In genomic region chr2:223532712-223533111, GRCh38 we compare ENCODE assay signal across 21 cellular contexts.
"Had no signal": no experiment of that assay in that cellular context is flagged by ENCODE, and none has a peak within 500 bp of the region (broad histone marks: within the 10 kb centered on the region; RNA-seq: fewer than 3 reads in every experiment).

No MANE protein-coding gene starts in this region.

- H3K27me3 ChIP-seq: body of pancreas, hepatocyte, left lung, ovary, upper lobe of left lung had no signal

- H3K4me3 ChIP-seq: body of pancreas, hepatocyte, left lung, ovary, thoracic aorta, upper lobe of left lung had no signal

- DNase-seq: activated CD4-positive, alpha-beta memory T cell treated with anti-CD3 and anti-CD28 coated beads, Interleukin-2, amount 10 ng/mL, durations not matched to agents 7 days and 5 days; activated CD4-positive, alpha-beta T cell treated with anti-CD3 and anti-CD28 coated beads for 48 hours; activated effector memory CD4-positive, alpha-beta T cell treated with anti-CD3 and anti-CD28 coated beads, Interleukin-2, amount 50 U/mL, for 16 hours; activated naive CD4-positive, alpha-beta T cell treated with anti-CD3 and anti-CD28 coated beads, Interleukin-2, amount 10 ng/mL, durations not matched to agents 7 days and 5 days; activated naive CD8-positive, alpha-beta T cell treated with anti-CD3 and anti-CD28 coated beads, Interleukin-2, amount 50 U/mL, for 24 hours; activated T-cell treated with anti-CD3 and anti-CD28 coated beads, Interleukin-2, amount 50 U/mL, for 72 hours; body of pancreas; effector CD4-positive, alpha-beta T cell; erythroblast; immature natural killer cell; kidney glomerular epithelial cell; left lung; natural killer cell; ovary; right cardiac atrium; stimulated activated CD4-positive, alpha-beta T cell treated with anti-CD3 and anti-CD28 coated beads, Interleukin-4, amount 100 ng/mL, for 24 hours; stimulated activated naive CD4-positive, alpha-beta T cell treated with Interleukin-2 at 50 U/mL for 16 hours; T-helper 1 cell; upper lobe of left lung had no signal

- H3K27ac ChIP-seq: body of pancreas, hepatocyte, left lung, ovary, thoracic aorta, upper lobe of left lung had no signal

- H3K9me3 ChIP-seq: body of pancreas, ovary, thoracic aorta, upper lobe of left lung had no signal

- H3K4me1 ChIP-seq: body of pancreas, left lung, upper lobe of left lung had no signal

- H3K36me3 ChIP-seq: left lung, ovary, thoracic aorta, upper lobe of left lung had no signal

- ATAC-seq: activated naive CD8-positive, alpha-beta T cell treated with anti-CD3 and anti-CD28 coated beads, Interleukin-2, amount 50 U/mL, for 24 hours; activated T-cell treated with anti-CD3 and anti-CD28 coated beads, Interleukin-2, amount 50 U/mL, for 72 hours; body of pancreas; left lung; natural killer cell; right cardiac atrium had no signal
